In genomic region chr19:35164418-35164817, GRCh38 we compare ENCODE assay signal across 1 cellular context.
TF ChIP-seq lines count a peak whose summit lies in the region.

No MANE protein-coding gene starts in this region.

TF ChIP-seq in endothelial cell of umbilical vein, 7 proteins besides CTCF, POLR2A, EP300 and RAD21:
- TF ChIP-seq POLR2AphosphoS5 (IDR thresholded peaks at IDR 0.05; ENCODE audit: insufficient read depth, low read depth, low read length) (peak; percentile 39), GATA2 (IDR thresholded peaks at IDR 0.05; ENCODE audit: insufficient read depth, insufficient read length, low read depth, low read length) (peak; percentile 78), EZH2 (IDR thresholded peaks at IDR 0.05; ENCODE audit: borderline replicate concordance, low read depth, low read length, severe bottlenecking) (no peak), MAX (IDR thresholded peaks at IDR 0.05; ENCODE audit: insufficient read depth, insufficient read length) (no peak), JUN (IDR thresholded peaks at IDR 0.05; ENCODE audit: borderline replicate concordance, insufficient read depth, insufficient read length, low read depth) (no peak), MYC (IDR thresholded peaks at IDR 0.05; ENCODE audit: low read depth, low read length) (no peak), FOS (IDR thresholded peaks at IDR 0.05; ENCODE audit: borderline replicate concordance, insufficient read depth, low read length) (peak; percentile 78)
